1 cellular context compared by ENCODE assay signal in genomic region chr15:91968610-91969009, GRCh38.
TF ChIP-seq lines count a peak whose summit lies in the region.

No MANE protein-coding gene starts in this region.

TF ChIP-seq in K562, 482 proteins besides CTCF, POLR2A, EP300 and RAD21 (continued from another document):
- TF ChIP-seq ZNF586 (CRISPR knock-in tag; conservative IDR thresholded peaks at IDR 0.05) (no peak), TEAD4 (IDR thresholded peaks at IDR 0.05; ENCODE audit: low read length) (no peak), TEAD4 (CRISPR knock-in tag; IDR thresholded peaks at IDR 0.05; ENCODE audit: borderline replicate concordance) (no peak), TARDBP (IDR thresholded peaks at IDR 0.05) (no peak), GATAD2B (IDR thresholded peaks at IDR 0.05; ENCODE audit: borderline replicate concordance) (no peak), PHTF2 (CRISPR knock-in tag; IDR thresholded peaks at IDR 0.05) (no peak), E2F6 (IDR thresholded peaks at IDR 0.05; ENCODE audit: borderline replicate concordance in 1 of 2, extremely low read depth in 1 of 2, insufficient read depth in 1 of 2, insufficient read length in 1 of 2, low read depth in 1 of 2, low read length in 1 of 2, poor library complexity in 1 of 2, severe bottlenecking in 1 of 2) (no peak), JUND (IDR thresholded peaks at IDR 0.05; ENCODE audit: borderline replicate concordance, low read depth, low read length) (no peak), JUND (tag; IDR thresholded peaks at IDR 0.05; ENCODE audit: borderline replicate concordance, low read depth, low read length) (no peak), FOXP4 (CRISPR knock-in tag; IDR thresholded peaks at IDR 0.05; ENCODE audit: borderline replicate concordance) (no peak), BHLHE40 (IDR thresholded peaks at IDR 0.05; ENCODE audit: low read length) (no peak)
TF ChIP-seq in K562: peak in this region for 0.
